9 cellular contexts compared by ENCODE assay signal in genomic region chr10:124612611-124613498, GRCh38.
A peak's percentile ranks its signal among the peaks of the same experiment; 100 is the strongest.
DNase-seq lines count a peak whose midpoint lies in the region; ATAC-seq and TF ChIP-seq lines count a peak whose summit lies in the region.
"Had no signal": no experiment of that assay in that cellular context is flagged by ENCODE, and none has a peak within 500 bp of the region (broad histone marks: within the 10 kb centered on the region; RNA-seq: fewer than 3 reads in every experiment).

No MANE protein-coding gene starts in this region.

- no peak overlapping the region for H3K4me2 ChIP-seq in neural progenitor cell

- no peak overlapping the region for H3K27ac Mint-ChIP-seq in neural progenitor cell

- no peaks in the 10 kb centered on the region for H3K27me3 ChIP-seq in neural progenitor cell

- H3K4me3 Mint-ChIP-seq in neural progenitor cell, result no peak overlapping the region

- no peak overlapping the region for H3K4me3 ChIP-seq in neural progenitor cell

- H2AFZ ChIP-seq in neural progenitor cell (replicated peaks), result no peak overlapping the region

- H4K20me1 ChIP-seq in neural progenitor cell (ENCODE audit: low read depth), result peaks cover 18% of the 10 kb centered on the region

- no peaks in the 10 kb centered on the region for H3K36me3 ChIP-seq in neural progenitor cell

- H3F3A ChIP-seq in neural progenitor cell (ENCODE audit: low read depth), result peaks cover 16% of the 10 kb centered on the region

- H3K4me1 Mint-ChIP-seq in neural progenitor cell, result peaks cover 11% of the 10 kb centered on the region

- H3K36me3 Mint-ChIP-seq in neural progenitor cell, result peaks cover 4% of the 10 kb centered on the region

- no peaks in the 10 kb centered on the region for H3K79me2 ChIP-seq in neural progenitor cell (ENCODE audit: low read depth)

- peak overlapping the region; percentile 20 for H3K27ac ChIP-seq in neural progenitor cell

- no peaks in the 10 kb centered on the region for H3K9me3 ChIP-seq in neural progenitor cell (ENCODE audit: low read depth)

- ATAC-seq in HG02970 (IDR thresholded peaks at IDR 0.05; ENCODE audit: low FRiP score, unreplicated experiment), result no peak
- no peak for ATAC-seq in GM18517 (IDR thresholded peaks at IDR 0.05; ENCODE audit: unreplicated experiment)

- peaks cover 6% of the 10 kb centered on the region for H3K4me1 ChIP-seq in neural progenitor cell

- no peaks in the 10 kb centered on the region for H3K9me3 Mint-ChIP-seq in neural progenitor cell

- TF ChIP-seq CTCF in neural progenitor cell (IDR thresholded peaks at IDR 0.05), result peak; percentile 30

- DNase-seq in DMS 273 (lab: John Stamatoyannopoulos, UW; ENCODE audit: unreplicated experiment), result peak; percentile 86
- peak; percentile 22 for DNase-seq in NCI-H2171 treated with DMSO at 0.1 percent for 48 hours (lab: John Stamatoyannopoulos, UW)
- peak; percentile 50 for DNase-seq in cerebellar cortex (ENCODE audit: low spot score)
- DNase-seq in neural progenitor cell (ENCODE audit: low spot score), result peak; percentile 83
- no peak for DNase-seq in NCI-H146 treated with DMSO at 0.1 percent for 48 hours (lab: John Stamatoyannopoulos, UW; ENCODE audit: unreplicated experiment)
- DNase-seq in NCI-H446 treated with DMSO at 0.1 percent for 48 hours (lab: John Stamatoyannopoulos, UW), result no peak
- DNase-seq: activated gamma-delta T cell had no signal

- H3K9ac ChIP-seq in neural progenitor cell, result no peak overlapping the region

- H3K27me3 Mint-ChIP-seq in neural progenitor cell (ENCODE audit: insufficient read depth, low read depth), result peaks cover 4% of the 10 kb centered on the region

Comparison
In these comparisons a context has a peak if more than half of its experiments do, and no peak if none do; other contexts are left out.
1. DNase-seq: peak in DMS 273 (single experiment), NCI-H2171 treated with DMSO at 0.1 percent for 48 hours (single experiment), cerebellar cortex (single experiment) and neural progenitor cell (single experiment); none in NCI-H146 treated with DMSO at 0.1 percent for 48 hours (single experiment) and NCI-H446 treated with DMSO at 0.1 percent for 48 hours (single experiment).